Comparison of ENCODE assay signal across 2 cellular contexts in genomic region chr18:23733265-23733664, GRCh38. TPM values are rescaled to one million over a fixed set of nuclear protein-coding genes. Genes with fewer than 3 reads are reported as not detected.
"Had no signal": no experiment of that assay in that cellular context is flagged by ENCODE, and none has a peak within 500 bp of the region (broad histone marks: within the 10 kb centered on the region; RNA-seq: fewer than 3 reads in every experiment).

No MANE protein-coding gene starts in this region.

RNA-seq across cellular contexts. Expression of gene LAMA3, which starts 44.0 kb away (rescaled TPM):
- total RNA-seq: naive thymus-derived CD8-positive, alpha-beta T cell; osteocyte had no signal
- polyA plus RNA-seq: naive thymus-derived CD8-positive, alpha-beta T cell had no signal
